In the genomic region with DNA sequence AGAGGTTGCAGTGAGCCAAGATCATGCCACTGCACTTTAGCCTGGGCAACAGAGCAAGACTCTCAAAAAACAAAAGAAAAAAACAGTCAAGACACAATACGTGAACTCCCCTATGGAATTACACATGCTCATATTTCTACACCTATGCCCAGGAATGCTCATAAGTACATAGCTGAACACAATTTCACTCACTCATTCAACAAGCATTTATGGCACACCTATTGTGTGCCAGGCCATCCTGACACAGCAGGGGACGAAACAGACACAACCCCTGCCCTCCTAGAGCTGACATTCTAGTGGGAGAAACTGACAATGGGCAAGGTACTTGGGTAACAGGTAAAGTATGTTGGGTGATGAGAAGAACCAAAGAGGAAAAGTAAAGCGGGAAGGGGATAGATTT, we compare ENCODE assay signal across 1 cellular context.
TF ChIP-seq lines count a peak whose summit lies in the region.

No MANE protein-coding gene starts in this region.

TF ChIP-seq in A549, 52 proteins besides CTCF, POLR2A, EP300 and RAD21 (continued from another document):
- TF ChIP-seq ESRRA (IDR thresholded peaks at IDR 0.05; ENCODE audit: borderline replicate concordance, low read length): no peak
